In the genomic region with DNA sequence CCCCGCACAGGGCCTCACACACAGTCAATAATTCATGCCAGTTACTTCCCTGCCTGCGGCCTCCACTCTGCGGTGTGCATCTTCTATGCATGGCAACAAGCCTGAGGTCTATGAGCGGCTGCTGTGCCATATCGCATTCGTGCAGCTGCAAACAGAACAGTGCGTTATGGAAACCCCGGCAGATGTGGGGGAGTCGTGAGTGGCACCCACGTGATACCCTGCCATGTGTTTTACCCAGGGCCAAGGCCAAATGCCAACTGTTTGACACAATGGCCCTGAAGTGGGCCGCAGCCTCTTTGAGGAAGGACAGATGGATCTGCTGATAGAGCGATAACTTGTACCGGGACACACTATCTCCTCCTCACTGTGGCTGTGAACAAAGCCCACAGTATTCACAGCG, we compare ENCODE assay signal across 11 cellular contexts. TPM values are rescaled to one million over a fixed set of nuclear protein-coding genes. Genes with fewer than 3 reads are reported as not detected.
DNase-seq lines count a peak whose midpoint lies in the region; ATAC-seq, FAIRE-seq and TF ChIP-seq lines count a peak whose summit lies in the region.
"Had no signal": no experiment of that assay in that cellular context is flagged by ENCODE, and none has a peak within 500 bp of the region (broad histone marks: within the 10 kb centered on the region; RNA-seq: fewer than 3 reads in every experiment).

No MANE protein-coding gene starts in this region.

- peaks cover 15% of the 10 kb centered on the region for H3K4me1 ChIP-seq in right cardiac atrium (ENCODE audit: control insufficient read depth, insufficient read depth, low read length)
- no peaks in the 10 kb centered on the region for H3K4me1 ChIP-seq in K562 (replicated peaks in 1 of 2; ENCODE audit: control insufficient read depth in 2 of 2, insufficient read depth in 2 of 2, low read length in 2 of 2)

- H3K27ac ChIP-seq in right cardiac atrium (ENCODE audit: low read length) (no peak overlapping the region), K562 (ENCODE audit: extremely low read depth, low read depth, low read length) (no peak overlapping the region)

- ATAC-seq in left ventricle myocardium superior (no peak), right cardiac atrium (no peak), K562 (no peak), GM18858 (IDR thresholded peaks at IDR 0.05; ENCODE audit: unreplicated experiment) (no peak)

- no peak for TF ChIP-seq CTCF in K562 (IDR thresholded peaks at IDR 0.05 in 2 of 3, conservative IDR thresholded peaks at IDR 0.05 in 1 of 3; ENCODE audit: insufficient read depth in 2 of 3, low read depth in 1 of 3, low read length in 3 of 3)
- no peak for TF ChIP-seq CTCF in GM13976 (IDR thresholded peaks at IDR 0.05; ENCODE audit: borderline replicate concordance, control extremely low read depth, extremely low read depth, insufficient read depth, missing control alignments)
- TF ChIP-seq CTCF in GM13977 (IDR thresholded peaks at IDR 0.05; ENCODE audit: extremely low read depth, insufficient read depth, missing control alignments), result no peak

- intact Hi-C loops in left ventricle myocardium superior (cut with micrococcal nuclease), result no loop called here
- intact Hi-C loops in right cardiac atrium (cut with DNase I), result no loop called here
- intact Hi-C loops in K562 (cut with micrococcal nuclease), result no loop called here

- no peak overlapping the region for H3K4me3 ChIP-seq in right cardiac atrium (ENCODE audit: low read length)
- no peak overlapping the region for H3K4me3 ChIP-seq in K562

- CTCF ChIA-PET in K562 (lab: Yijun Ruan, JAX; ENCODE audit: low intra/inter-chr PET ratio), result no interaction called here
- CTCF ChIA-PET in activated CD4-positive, alpha-beta T cell treated with anti-CD3 and anti-CD28 coated beads, Interleukin-2, amount 10 ng/mL, durations not matched to agents 7 days and 5 days (lab: Charles Lee), result no interaction called here

- H3K9me3 ChIP-seq in right cardiac atrium (ENCODE audit: control insufficient read depth, low read length), result no peaks in the 10 kb centered on the region
- no peaks in the 10 kb centered on the region for H3K9me3 ChIP-seq in K562 (replicated peaks; ENCODE audit: control insufficient read depth, insufficient read depth, low read depth, low read length)

- no peak overlapping the region for H3K4me3 Mint-ChIP-seq in activated CD4-positive, alpha-beta T cell treated with anti-CD3 and anti-CD28 coated beads, Interleukin-2, amount 10 ng/mL, durations not matched to agents 7 days and 5 days
- H3K4me3 Mint-ChIP-seq: activated naive CD4-positive, alpha-beta T cell treated with anti-CD3 and anti-CD28 coated beads for 36 hours had no signal

- H3K4me1 Mint-ChIP-seq in activated CD4-positive, alpha-beta T cell treated with anti-CD3 and anti-CD28 coated beads, Interleukin-2, amount 10 ng/mL, durations not matched to agents 7 days and 5 days, result no peaks in the 10 kb centered on the region

- POLR2A ChIA-PET in K562 (lab: Yijun Ruan, JAX), result no interaction called here
- POLR2A ChIA-PET in activated CD4-positive, alpha-beta T cell treated with anti-CD3 and anti-CD28 coated beads, Interleukin-2, amount 10 ng/mL, durations not matched to agents 7 days and 5 days (lab: Charles Lee), result no interaction called here

- no peaks in the 10 kb centered on the region for H3K9me3 Mint-ChIP-seq in activated CD4-positive, alpha-beta T cell treated with anti-CD3 and anti-CD28 coated beads, Interleukin-2, amount 10 ng/mL, durations not matched to agents 7 days and 5 days
- H3K9me3 Mint-ChIP-seq: activated naive CD4-positive, alpha-beta T cell treated with anti-CD3 and anti-CD28 coated beads for 36 hours had no signal

- no TSS peak for BruUV-seq in K562 (replicated peaks; lab: Mats Ljungman, UMichigan)

- TF ChIP-seq EP300 in K562 (IDR thresholded peaks at IDR 0.05; ENCODE audit: low read length), result no peak

- in situ Hi-C loops in K562 (cut with MboI) (no loop called here), GM13976 (cut with MboI; ENCODE audit: low sequenced_read_pairs, unreplicated experiment) (no loop called here), GM13977 (cut with MboI; ENCODE audit: low pct_unique_long_range_greater_than_20kb, low sequenced_read_pairs, unreplicated experiment) (no loop called here)

- H3K36me3 ChIP-seq in K562 (ENCODE audit: control insufficient read depth, insufficient read depth, low read length), result no peaks in the 10 kb centered on the region

- no peaks in the 10 kb centered on the region for H3K27me3 Mint-ChIP-seq in activated CD4-positive, alpha-beta T cell treated with anti-CD3 and anti-CD28 coated beads, Interleukin-2, amount 10 ng/mL, durations not matched to agents 7 days and 5 days

- WGBS in right cardiac atrium, result 69% methylated on average over 14 of the region's 14 CpGs
- 1% methylated on average over 14 of the region's 14 CpGs for WGBS in K562 (ENCODE audit: insufficient coverage, low coverage, missing lambda C conversion rate)

- no peak for FAIRE-seq in K562 (lab: Jason Lieb, UNC)

- DNase-seq in left ventricle myocardium superior, result peak; percentile 56
- DNase-seq in right cardiac atrium, result no peak
- no peak for DNase-seq in K562 (ENCODE audit: extremely low read depth in 1 of 4, low spot score in 3 of 4)
- DNase-seq in middle frontal gyrus (ENCODE audit: extremely low spot score, low spot score), result peak; percentile 36
- DNase-seq in GM13976 (ENCODE audit: low spot score), result no peak
- no peak for DNase-seq in GM13977 (ENCODE audit: low spot score)
- no peak for DNase-seq in activated CD4-positive, alpha-beta T cell treated with anti-CD3 and anti-CD28 coated beads, Interleukin-2, amount 10 ng/mL, durations not matched to agents 7 days and 5 days
- DNase-seq: activated CD4-positive, alpha-beta T cell treated with anti-CD3 and anti-CD28 coated beads, Interleukin-2, amount 50 U/mL, for 1 hour; activated naive CD4-positive, alpha-beta T cell treated with anti-CD3 and anti-CD28 coated beads for 36 hours; NCI-H1092 had no signal

- no peaks in the 10 kb centered on the region for H3K27me3 ChIP-seq in right cardiac atrium (ENCODE audit: control insufficient read depth, insufficient read depth)
- peaks cover 14 to 64% of the 10 kb centered on the region in 2 experiments for H3K27me3 ChIP-seq in K562 (ENCODE audit: control insufficient read depth in 2 of 2, insufficient read depth in 2 of 2, low read length in 2 of 2)

- no peak overlapping the region for H2AFZ ChIP-seq in K562 (ENCODE audit: low read depth, low read length)

- TF ChIP-seq POLR2A in K562 (conservative IDR thresholded peaks at IDR 0.05), result no peak

- TF ChIP-seq RAD21 in K562 (CRISPR knock-in tag; conservative IDR thresholded peaks at IDR 0.05 in 1 of 2, IDR thresholded peaks at IDR 0.05 in 1 of 2), result no peak

- H4K20me1 ChIP-seq in K562 (replicated peaks; ENCODE audit: control insufficient read depth, insufficient read depth, low read length), result no peaks in the 10 kb centered on the region

- no peak overlapping the region for H3K27ac Mint-ChIP-seq in activated CD4-positive, alpha-beta T cell treated with anti-CD3 and anti-CD28 coated beads, Interleukin-2, amount 10 ng/mL, durations not matched to agents 7 days and 5 days
- H3K27ac Mint-ChIP-seq: activated naive CD4-positive, alpha-beta T cell treated with anti-CD3 and anti-CD28 coated beads for 36 hours had no signal

- no peak overlapping the region for H3K4me2 ChIP-seq in K562 (ENCODE audit: insufficient read depth, low read length)

- no peaks in the 10 kb centered on the region for H3K9me1 ChIP-seq in K562 (ENCODE audit: control insufficient read depth, insufficient read depth, low read length)

- H3K36me3 Mint-ChIP-seq in activated CD4-positive, alpha-beta T cell treated with anti-CD3 and anti-CD28 coated beads, Interleukin-2, amount 10 ng/mL, durations not matched to agents 7 days and 5 days (ENCODE audit: low read depth), result no peaks in the 10 kb centered on the region

- H3K9ac ChIP-seq in K562 (ENCODE audit: insufficient read depth in 1 of 2, low read depth in 2 of 2, low read length in 2 of 2), result no peak overlapping the region

- H3K79me2 ChIP-seq in K562 (ENCODE audit: control insufficient read depth, insufficient read depth, low read length), result no peaks in the 10 kb centered on the region

TF ChIP-seq in K562, 482 proteins besides CTCF, POLR2A, EP300 and RAD21 (continues in another document):
- TF ChIP-seq ZNF24 (IDR thresholded peaks at IDR 0.05), result 0 out of 2 replicates have a peak, but pooled peaks have one; percentile 44
- 0 out of 2 replicates have a peak, but pooled peaks have one; percentile 3 for TF ChIP-seq CBFA2T2 (conservative IDR thresholded peaks at IDR 0.05)
- TF ChIP-seq CBFA2T3 (IDR thresholded peaks at IDR 0.05), result peak; percentile 44
- TF ChIP-seq TAF15 (IDR thresholded peaks at IDR 0.05; ENCODE audit: low read depth, low read length), result no peak

RNA-seq across cellular contexts. Expression of a gene that starts 13.3 kb away (rescaled TPM):
- 42.4 TPM for total RNA-seq in left ventricle myocardium superior
- total RNA-seq in right cardiac atrium, result 10 to 100 TPM; 37.5 to 48.3 (median 42.7) TPM
- polyA plus RNA-seq in right cardiac atrium, result 19.7 TPM
- total RNA-seq in K562 (2011; cell fraction: chromatin; rRNA removed; ENCODE audit: low replicate concordance), result not detected in 2 replicates
- under 0.01 TPM in 1 of 2 replicates, not detected in the other for total RNA-seq in K562 (2011; cell fraction: nucleolus; rRNA removed)
- total RNA-seq in K562 (2011; cell fraction: nucleoplasm; rRNA removed), result not detected in 2 replicates
- total RNA-seq in K562 (2014; rRNA removed), result not detected in 2 replicates
- not detected in 2 replicates for total RNA-seq in K562 (2014; rRNA removed; fragmentation: Illumina TruSeq; extraction: Trizol)
- 0.04 TPM in 1 of 2 replicates, not detected in the other for total RNA-seq in K562 (2015; rRNA removed; fragmentation: Illumina TruSeq; extraction: Trizol)
- 0.20 and 0.47 TPM in 2 replicates for total RNA-seq in K562 (2021)
- polyA plus RNA-seq in K562 (2011; rRNA removed), result not detected in 2 replicates
- polyA plus RNA-seq in K562 (2011; cell fraction: cytosol; rRNA removed), result not detected in 2 replicates
- polyA plus RNA-seq in K562 (2011; cell fraction: nucleus; rRNA removed), result 0.04 TPM in 1 of 2 replicates, not detected in the other
- 0.03 and 0.36 TPM in 2 replicates for polyA plus RNA-seq in K562 (2012)
- not detected in 2 replicates for polyA plus RNA-seq in K562 (2014; fragmentation: Illumina TruSeq; extraction: Trizol)
- polyA plus RNA-seq in K562 (2014; fragmentation: Nextera tagmentation; extraction: Ambion mirVana), result not detected
- polyA plus RNA-seq in K562 (2014; rRNA removed), result not detected in 2 replicates
- polyA minus RNA-seq in K562 (2011; rRNA and poly(A)+ RNA removed), result 0.18 TPM in 1 of 2 replicates, not detected in the other
- polyA minus RNA-seq in K562 (2011; cell fraction: cytosol; rRNA and poly(A)+ RNA removed), result 0.27 TPM in 1 of 2 replicates, not detected in the other
- polyA minus RNA-seq in K562 (2011; cell fraction: nucleus; rRNA and poly(A)+ RNA removed), result under 0.01 and 0.22 TPM in 2 replicates
- not detected for total RNA-seq in activated CD4-positive, alpha-beta T cell treated with anti-CD3 and anti-CD28 coated beads, Interleukin-2, amount 10 ng/mL, durations not matched to agents 7 days and 5 days

Comparison
In these comparisons a context has a peak if more than half of its experiments do, and no peak if none do; other contexts are left out.
1. DNase-seq: peak in left ventricle myocardium superior (single experiment) and middle frontal gyrus (single experiment); none in right cardiac atrium (0 of 3), K562 (0 of 4), GM13976 (single experiment), GM13977 (single experiment) and activated CD4-positive, alpha-beta T cell treated with anti-CD3 and anti-CD28 coated beads, Interleukin-2, amount 10 ng/mL, durations not matched to agents 7 days and 5 days (single experiment).
2. RNA of a gene that starts 13.3 kb away (total RNA-seq): 37.5 to 48.3 TPM in right cardiac atrium and 42.4 TPM in left ventricle myocardium superior (single experiment); under 0.01 to 0.47 TPM in K562 and not detected in activated CD4-positive, alpha-beta T cell treated with anti-CD3 and anti-CD28 coated beads, Interleukin-2, amount 10 ng/mL, durations not matched to agents 7 days and 5 days; every median in the first group is over 10 times any median in the second.